Comparison of ENCODE assay signal across 19 cellular contexts in genomic region chr7:24427048-24427447, GRCh38.
"Had no signal": no experiment of that assay in that cellular context is flagged by ENCODE, and none has a peak within 500 bp of the region (broad histone marks: within the 10 kb centered on the region; RNA-seq: fewer than 3 reads in every experiment).

No MANE protein-coding gene starts in this region.

- DNase-seq: effector CD4-positive, alpha-beta T cell; gastrocnemius medialis; heart right ventricle; islet precursor cell; mammary epithelial cell; mucosa of descending colon; naive thymus-derived CD8-positive, alpha-beta T cell; posterior cingulate gyrus; spleen; stimulated activated CD4-positive, alpha-beta T cell treated with anti-CD3 and anti-CD28 coated beads, Interleukin-2, amount 100 ng/mL, for 24 hours; stimulated activated CD4-positive, alpha-beta T cell treated with anti-CD3 and anti-CD28 coated beads, Interleukin-4, amount 100 ng/mL, for 4 hours; stimulated activated naive B cell treated with anti-CD40 and anti-IgM and Interleukin-4, amounts not matched to agents 10 μg/mL and 1 μg/mL and 100 μg/mL, for 72 hours; stimulated activated naive CD8-positive, alpha-beta T cell treated with anti-CD3 and anti-CD28 coated beads, Interleukin-15, amount 100 ng/mL, for 72 hours; testis had no signal

- H3K4me3 Mint-ChIP-seq: naive thymus-derived CD8-positive, alpha-beta T cell; stimulated activated naive B cell treated with anti-CD40 and anti-IgM and Interleukin-4, amounts not matched to agents 10 μg/mL and 1 μg/mL and 100 μg/mL, for 72 hours; stimulated activated naive CD8-positive, alpha-beta T cell treated with anti-CD3 and anti-CD28 coated beads, Interleukin-15, amount 100 ng/mL, for 72 hours had no signal

- H3K36me3 Mint-ChIP-seq: stimulated activated naive B cell treated with anti-CD40 and anti-IgM and Interleukin-4, amounts not matched to agents 10 μg/mL and 1 μg/mL and 100 μg/mL, for 72 hours had no signal

- H3K4me1 ChIP-seq: gastrocnemius medialis, heart right ventricle, spleen, testis, tibial nerve had no signal

- H3K27ac Mint-ChIP-seq: stimulated activated naive B cell treated with anti-CD40 and anti-IgM and Interleukin-4, amounts not matched to agents 10 μg/mL and 1 μg/mL and 100 μg/mL, for 72 hours; stimulated activated naive CD8-positive, alpha-beta T cell treated with anti-CD3 and anti-CD28 coated beads, Interleukin-15, amount 100 ng/mL, for 72 hours had no signal

- H3K27me3 Mint-ChIP-seq: stimulated activated naive B cell treated with anti-CD40 and anti-IgM and Interleukin-4, amounts not matched to agents 10 μg/mL and 1 μg/mL and 100 μg/mL, for 72 hours had no signal

- H3K9me3 ChIP-seq: gastrocnemius medialis, testis had no signal

- H3K4me3 ChIP-seq: coronary artery, gastrocnemius medialis, heart right ventricle, mucosa of descending colon, spleen, testis, tibial nerve had no signal

- H3K27ac ChIP-seq: coronary artery, gastrocnemius medialis, heart right ventricle, spleen, testis, tibial nerve had no signal

- H3K27me3 ChIP-seq: gastrocnemius medialis, heart right ventricle, spleen, testis, tibial nerve had no signal

- ATAC-seq: esophagus mucosa; gastrocnemius medialis; heart right ventricle; left lobe of liver; mucosa of descending colon; naive thymus-derived CD8-positive, alpha-beta T cell; sciatic nerve; stimulated activated naive B cell treated with anti-CD40 and anti-IgM and Interleukin-4, amounts not matched to agents 10 μg/mL and 1 μg/mL and 100 μg/mL, for 72 hours; stimulated activated naive CD8-positive, alpha-beta T cell treated with anti-CD3 and anti-CD28 coated beads, Interleukin-15, amount 100 ng/mL, for 72 hours had no signal

- H3K36me3 ChIP-seq: gastrocnemius medialis, heart right ventricle, spleen, tibial nerve had no signal

- H3K4me1 Mint-ChIP-seq: stimulated activated naive B cell treated with anti-CD40 and anti-IgM and Interleukin-4, amounts not matched to agents 10 μg/mL and 1 μg/mL and 100 μg/mL, for 72 hours; stimulated activated naive CD8-positive, alpha-beta T cell treated with anti-CD3 and anti-CD28 coated beads, Interleukin-15, amount 100 ng/mL, for 72 hours had no signal
